3 cellular contexts compared by ENCODE assay signal in the genomic region with DNA sequence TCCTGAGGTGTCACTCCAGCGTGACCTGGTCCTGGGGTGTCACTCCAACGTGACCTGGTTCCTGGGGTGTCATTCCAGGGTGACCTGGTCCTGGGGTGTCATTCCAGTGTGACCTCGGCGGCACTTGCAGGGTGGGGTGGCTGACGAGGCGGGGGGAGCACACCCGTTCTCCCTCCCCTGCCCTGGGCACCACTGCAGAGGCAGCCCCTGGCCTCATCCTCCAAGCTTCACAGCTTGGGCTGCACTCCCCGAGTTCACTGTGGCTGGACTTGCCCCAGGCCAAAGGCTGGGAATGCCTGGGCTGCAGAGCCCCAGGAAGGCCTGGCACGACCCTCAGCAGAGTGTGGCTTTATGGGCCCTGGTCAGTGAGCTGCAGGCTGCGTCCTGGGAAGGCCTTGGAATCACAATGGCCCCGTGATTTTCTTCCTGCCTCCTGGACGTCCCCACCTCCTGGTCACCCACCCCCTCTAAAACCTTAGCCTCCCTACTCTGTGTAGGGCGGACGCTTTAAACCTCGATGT.
TF ChIP-seq lines count a peak whose summit lies in the region.

No MANE protein-coding gene starts in this region.

TF ChIP-seq in IMR-90, 13 proteins besides CTCF, POLR2A, EP300 and RAD21 (continued from another document):
- no peak for TF ChIP-seq SMC3 (IDR thresholded peaks at IDR 0.05; ENCODE audit: low read depth, low read length)
- no peak for TF ChIP-seq NFE2L2 (IDR thresholded peaks at IDR 0.05; ENCODE audit: low read depth, low read length)
- no peak for TF ChIP-seq FOS (IDR thresholded peaks at IDR 0.05; ENCODE audit: low read depth, low read length)
- no peak for TF ChIP-seq BHLHE40 (IDR thresholded peaks at IDR 0.05; ENCODE audit: low read depth, low read length)
- TF ChIP-seq MAFK (IDR thresholded peaks at IDR 0.05; ENCODE audit: low read depth, low read length), result no peak

TF ChIP-seq in WTC11, 78 proteins besides CTCF, POLR2A, EP300 and RAD21 (continues in another document):
- TF ChIP-seq, protein P1, sequence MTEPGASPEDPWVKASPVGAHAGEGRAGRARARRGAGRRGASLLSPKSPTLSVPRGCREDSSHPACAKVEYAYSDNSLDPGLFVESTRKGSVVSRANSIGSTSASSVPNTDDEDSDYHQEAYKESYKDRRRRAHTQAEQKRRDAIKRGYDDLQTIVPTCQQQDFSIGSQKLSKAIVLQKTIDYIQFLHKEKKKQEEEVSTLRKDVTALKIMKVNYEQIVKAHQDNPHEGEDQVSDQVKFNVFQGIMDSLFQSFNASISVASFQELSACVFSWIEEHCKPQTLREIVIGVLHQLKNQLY (CRISPR knock-in tag; IDR thresholded peaks at IDR 0.05), result no peak
- no peak for TF ChIP-seq FOXJ3 (CRISPR knock-in tag; IDR thresholded peaks at IDR 0.05; ENCODE audit: borderline replicate concordance)
- no peak for TF ChIP-seq JAZF1 (CRISPR knock-in tag; IDR thresholded peaks at IDR 0.05)
- TF ChIP-seq, protein P2, sequence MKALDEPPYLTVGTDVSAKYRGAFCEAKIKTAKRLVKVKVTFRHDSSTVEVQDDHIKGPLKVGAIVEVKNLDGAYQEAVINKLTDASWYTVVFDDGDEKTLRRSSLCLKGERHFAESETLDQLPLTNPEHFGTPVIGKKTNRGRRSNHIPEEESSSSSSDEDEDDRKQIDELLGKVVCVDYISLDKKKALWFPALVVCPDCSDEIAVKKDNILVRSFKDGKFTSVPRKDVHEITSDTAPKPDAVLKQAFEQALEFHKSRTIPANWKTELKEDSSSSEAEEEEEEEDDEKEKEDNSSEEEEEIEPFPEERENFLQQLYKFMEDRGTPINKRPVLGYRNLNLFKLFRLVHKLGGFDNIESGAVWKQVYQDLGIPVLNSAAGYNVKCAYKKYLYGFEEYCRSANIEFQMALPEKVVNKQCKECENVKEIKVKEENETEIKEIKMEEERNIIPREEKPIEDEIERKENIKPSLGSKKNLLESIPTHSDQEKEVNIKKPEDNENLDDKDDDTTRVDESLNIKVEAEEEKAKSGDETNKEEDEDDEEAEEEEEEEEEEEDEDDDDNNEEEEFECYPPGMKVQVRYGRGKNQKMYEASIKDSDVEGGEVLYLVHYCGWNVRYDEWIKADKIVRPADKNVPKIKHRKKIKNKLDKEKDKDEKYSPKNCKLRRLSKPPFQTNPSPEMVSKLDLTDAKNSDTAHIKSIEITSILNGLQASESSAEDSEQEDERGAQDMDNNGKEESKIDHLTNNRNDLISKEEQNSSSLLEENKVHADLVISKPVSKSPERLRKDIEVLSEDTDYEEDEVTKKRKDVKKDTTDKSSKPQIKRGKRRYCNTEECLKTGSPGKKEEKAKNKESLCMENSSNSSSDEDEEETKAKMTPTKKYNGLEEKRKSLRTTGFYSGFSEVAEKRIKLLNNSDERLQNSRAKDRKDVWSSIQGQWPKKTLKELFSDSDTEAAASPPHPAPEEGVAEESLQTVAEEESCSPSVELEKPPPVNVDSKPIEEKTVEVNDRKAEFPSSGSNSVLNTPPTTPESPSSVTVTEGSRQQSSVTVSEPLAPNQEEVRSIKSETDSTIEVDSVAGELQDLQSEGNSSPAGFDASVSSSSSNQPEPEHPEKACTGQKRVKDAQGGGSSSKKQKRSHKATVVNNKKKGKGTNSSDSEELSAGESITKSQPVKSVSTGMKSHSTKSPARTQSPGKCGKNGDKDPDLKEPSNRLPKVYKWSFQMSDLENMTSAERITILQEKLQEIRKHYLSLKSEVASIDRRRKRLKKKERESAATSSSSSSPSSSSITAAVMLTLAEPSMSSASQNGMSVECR (CRISPR knock-in tag; IDR thresholded peaks at IDR 0.05; ENCODE audit: borderline replicate concordance), result no peak
- TF ChIP-seq, protein P3, sequence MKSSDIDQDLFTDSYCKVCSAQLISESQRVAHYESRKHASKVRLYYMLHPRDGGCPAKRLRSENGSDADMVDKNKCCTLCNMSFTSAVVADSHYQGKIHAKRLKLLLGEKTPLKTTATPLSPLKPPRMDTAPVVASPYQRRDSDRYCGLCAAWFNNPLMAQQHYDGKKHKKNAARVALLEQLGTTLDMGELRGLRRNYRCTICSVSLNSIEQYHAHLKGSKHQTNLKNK (CRISPR knock-in tag; IDR thresholded peaks at IDR 0.05), result no peak
- TF ChIP-seq ESRRA (CRISPR knock-in tag; IDR thresholded peaks at IDR 0.05; ENCODE audit: borderline replicate concordance), result no peak
- no peak for TF ChIP-seq GRHL2 (CRISPR knock-in tag; IDR thresholded peaks at IDR 0.05; ENCODE audit: insufficient replicate concordance, severe bottlenecking)
- TF ChIP-seq, protein P4, sequence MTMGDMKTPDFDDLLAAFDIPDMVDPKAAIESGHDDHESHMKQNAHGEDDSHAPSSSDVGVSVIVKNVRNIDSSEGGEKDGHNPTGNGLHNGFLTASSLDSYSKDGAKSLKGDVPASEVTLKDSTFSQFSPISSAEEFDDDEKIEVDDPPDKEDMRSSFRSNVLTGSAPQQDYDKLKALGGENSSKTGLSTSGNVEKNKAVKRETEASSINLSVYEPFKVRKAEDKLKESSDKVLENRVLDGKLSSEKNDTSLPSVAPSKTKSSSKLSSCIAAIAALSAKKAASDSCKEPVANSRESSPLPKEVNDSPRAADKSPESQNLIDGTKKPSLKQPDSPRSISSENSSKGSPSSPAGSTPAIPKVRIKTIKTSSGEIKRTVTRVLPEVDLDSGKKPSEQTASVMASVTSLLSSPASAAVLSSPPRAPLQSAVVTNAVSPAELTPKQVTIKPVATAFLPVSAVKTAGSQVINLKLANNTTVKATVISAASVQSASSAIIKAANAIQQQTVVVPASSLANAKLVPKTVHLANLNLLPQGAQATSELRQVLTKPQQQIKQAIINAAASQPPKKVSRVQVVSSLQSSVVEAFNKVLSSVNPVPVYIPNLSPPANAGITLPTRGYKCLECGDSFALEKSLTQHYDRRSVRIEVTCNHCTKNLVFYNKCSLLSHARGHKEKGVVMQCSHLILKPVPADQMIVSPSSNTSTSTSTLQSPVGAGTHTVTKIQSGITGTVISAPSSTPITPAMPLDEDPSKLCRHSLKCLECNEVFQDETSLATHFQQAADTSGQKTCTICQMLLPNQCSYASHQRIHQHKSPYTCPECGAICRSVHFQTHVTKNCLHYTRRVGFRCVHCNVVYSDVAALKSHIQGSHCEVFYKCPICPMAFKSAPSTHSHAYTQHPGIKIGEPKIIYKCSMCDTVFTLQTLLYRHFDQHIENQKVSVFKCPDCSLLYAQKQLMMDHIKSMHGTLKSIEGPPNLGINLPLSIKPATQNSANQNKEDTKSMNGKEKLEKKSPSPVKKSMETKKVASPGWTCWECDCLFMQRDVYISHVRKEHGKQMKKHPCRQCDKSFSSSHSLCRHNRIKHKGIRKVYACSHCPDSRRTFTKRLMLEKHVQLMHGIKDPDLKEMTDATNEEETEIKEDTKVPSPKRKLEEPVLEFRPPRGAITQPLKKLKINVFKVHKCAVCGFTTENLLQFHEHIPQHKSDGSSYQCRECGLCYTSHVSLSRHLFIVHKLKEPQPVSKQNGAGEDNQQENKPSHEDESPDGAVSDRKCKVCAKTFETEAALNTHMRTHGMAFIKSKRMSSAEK (CRISPR knock-in tag; IDR thresholded peaks at IDR 0.05; ENCODE audit: borderline replicate concordance), result no peak

TF ChIP-seq in HEK293T, 16 proteins besides CTCF, POLR2A, EP300 and RAD21 (continued from another document):
- no peak for TF ChIP-seq LEF1 (IDR thresholded peaks at IDR 0.05; ENCODE audit: borderline replicate concordance)
- no peak for TF ChIP-seq TARDBP (IDR thresholded peaks at IDR 0.05)
- no peak for TF ChIP-seq SUZ12 (IDR thresholded peaks at IDR 0.05)
- no peak for TF ChIP-seq ZNF384 (IDR thresholded peaks at IDR 0.05)
- TF ChIP-seq, protein P5, sequence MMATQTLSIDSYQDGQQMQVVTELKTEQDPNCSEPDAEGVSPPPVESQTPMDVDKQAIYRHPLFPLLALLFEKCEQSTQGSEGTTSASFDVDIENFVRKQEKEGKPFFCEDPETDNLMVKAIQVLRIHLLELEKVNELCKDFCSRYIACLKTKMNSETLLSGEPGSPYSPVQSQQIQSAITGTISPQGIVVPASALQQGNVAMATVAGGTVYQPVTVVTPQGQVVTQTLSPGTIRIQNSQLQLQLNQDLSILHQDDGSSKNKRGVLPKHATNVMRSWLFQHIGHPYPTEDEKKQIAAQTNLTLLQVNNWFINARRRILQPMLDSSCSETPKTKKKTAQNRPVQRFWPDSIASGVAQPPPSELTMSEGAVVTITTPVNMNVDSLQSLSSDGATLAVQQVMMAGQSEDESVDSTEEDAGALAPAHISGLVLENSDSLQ (IDR thresholded peaks at IDR 0.05), result no peak
- no peak for TF ChIP-seq CTBP1 (IDR thresholded peaks at IDR 0.05; ENCODE audit: borderline replicate concordance)
- no peak for TF ChIP-seq BHLHE40 (IDR thresholded peaks at IDR 0.05; ENCODE audit: borderline replicate concordance)
- no peak for TF ChIP-seq ARNT (IDR thresholded peaks at IDR 0.05)
- TF ChIP-seq FOXA1 (IDR thresholded peaks at IDR 0.05), result no peak
- no peak for TF ChIP-seq FOXK2 (IDR thresholded peaks at IDR 0.05)
- no peak for TF ChIP-seq HDGF (IDR thresholded peaks at IDR 0.05; ENCODE audit: borderline replicate concordance)
- no peak for TF ChIP-seq FOXM1 (IDR thresholded peaks at IDR 0.05; ENCODE audit: borderline replicate concordance)
- TF ChIP-seq L3MBTL2 (conservative IDR thresholded peaks at IDR 0.05), result no peak
